ENCODE assay signal across 16 cellular contexts in genomic region chr4:48124870-48125269, GRCh38. TPM values are rescaled to one million over a fixed set of nuclear protein-coding genes. Genes with fewer than 3 reads are reported as not detected.
DNase-seq lines count a peak whose midpoint lies in the region; ATAC-seq and TF ChIP-seq lines count a peak whose summit lies in the region.
"Had no signal": no experiment of that assay in that cellular context is flagged by ENCODE, and none has a peak within 500 bp of the region (broad histone marks: within the 10 kb centered on the region; RNA-seq: fewer than 3 reads in every experiment).

No MANE protein-coding gene starts in this region.

- no peaks in the 10 kb centered on the region for H3K27me3 Mint-ChIP-seq in activated T-cell treated with anti-CD3 and anti-CD28 coated beads, Interleukin-2, amount 50 U/mL, for 4 hours (ENCODE audit: low read depth)
- H3K27me3 Mint-ChIP-seq in T-cell (no peaks in the 10 kb centered on the region), immature natural killer cell (ENCODE audit: low read depth in 3 of 3) (peaks cover 2 to 10% (median 5%) of the 10 kb centered on the region in 3 donors)
- no peaks in the 10 kb centered on the region for H3K27me3 Mint-ChIP-seq in stimulated activated naive CD8-positive, alpha-beta T cell treated with anti-CD3 and anti-CD28 coated beads, Interleukin-15, Interleukin-2, amounts not matched to agents 100 ng/mL and 50 ng/mL, for 24 hours

- peak overlapping the region; percentile 20 for H3K4me3 Mint-ChIP-seq in activated T-cell treated with anti-CD3 and anti-CD28 coated beads, Interleukin-2, amount 50 U/mL, for 4 hours
- H3K4me3 Mint-ChIP-seq in T-cell (peak overlapping the region in 2 of 3 donors; percentile 21 to 88), immature natural killer cell (peak overlapping the region; percentile 59 to 87 (median 82))
- H3K4me3 Mint-ChIP-seq in stimulated activated naive CD8-positive, alpha-beta T cell treated with anti-CD3 and anti-CD28 coated beads, Interleukin-15, Interleukin-2, amounts not matched to agents 100 ng/mL and 50 ng/mL, for 24 hours: peak overlapping the region; percentile 58
- H3K4me3 Mint-ChIP-seq: GM23338 had no signal

- no peak for DNase-seq in activated T-cell treated with anti-CD3 and anti-CD28 coated beads, Interleukin-2, amount 50 U/mL, for 4 hours
- no peak for DNase-seq in activated T-cell treated with anti-CD3 and anti-CD28 coated beads, Interleukin-2, amount 50 U/mL, for 48 hours
- DNase-seq in T-cell: no peak
- DNase-seq in immature natural killer cell: no peak
- DNase-seq in Peyer's patch: no peak
- DNase-seq: AML-193, GF-D8, KBM-7, NCI-H1092, NCI-H2227 treated with DMSO at 0.1 percent for 48 hours, NCI-H526 treated with DMSO at 0.1 percent for 48 hours, RPMI8226 had no signal

- CTCF ChIA-PET in T-cell (lab: Charles Lee): interaction anchor here (1.1 to 2.0 kb wide), 7 partner anchors 8 to 34 kb away, joined by 3 to 8 read pairs (median 5); no protein-coding TSS in a partner anchor

- H3K4me1 ChIP-seq in Peyer's patch: peaks cover 0 to 13% (median 1%) of the 10 kb centered on the region in 4 donors

- no peaks in the 10 kb centered on the region for H3K9me3 ChIP-seq in Peyer's patch

- no peak for TF ChIP-seq CTCF in Peyer's patch (IDR thresholded peaks at IDR 0.05)

- peak in 1 of 2 donors; percentile 31 for ATAC-seq in activated T-cell treated with anti-CD3 and anti-CD28 coated beads, Interleukin-2, amount 50 U/mL, for 4 hours
- ATAC-seq in T-cell (replicated peaks in 1 of 4): no peak
- ATAC-seq in HG03457 (IDR thresholded peaks at IDR 0.05; ENCODE audit: unreplicated experiment): no peak
- ATAC-seq: GM23338 had no signal

- POLR2A ChIA-PET in T-cell (lab: Charles Lee): interaction anchor here in 1 of 2 donors (1.1 kb wide), 1 partner anchor 10 kb away, joined by 4 read pairs; no protein-coding TSS in a partner anchor

- H3K4me1 Mint-ChIP-seq in activated T-cell treated with anti-CD3 and anti-CD28 coated beads, Interleukin-2, amount 50 U/mL, for 4 hours (ENCODE audit: low read depth): peaks cover 67% of the 10 kb centered on the region
- H3K4me1 Mint-ChIP-seq in T-cell (peaks cover 69 to 70% (median 70%) of the 10 kb centered on the region in 3 donors), immature natural killer cell (peaks cover 3 to 70% of the 10 kb centered on the region in 2 donors)
- peaks cover 69% of the 10 kb centered on the region for H3K4me1 Mint-ChIP-seq in stimulated activated naive CD8-positive, alpha-beta T cell treated with anti-CD3 and anti-CD28 coated beads, Interleukin-15, Interleukin-2, amounts not matched to agents 100 ng/mL and 50 ng/mL, for 24 hours (ENCODE audit: low read depth)

- TF ChIP-seq POLR2A in Peyer's patch (IDR thresholded peaks at IDR 0.05): no peak

- H3K9me3 Mint-ChIP-seq in activated T-cell treated with anti-CD3 and anti-CD28 coated beads, Interleukin-2, amount 50 U/mL, for 4 hours: no peaks in the 10 kb centered on the region
- H3K9me3 Mint-ChIP-seq in T-cell: no peaks in the 10 kb centered on the region
- H3K9me3 Mint-ChIP-seq in immature natural killer cell: no peaks in the 10 kb centered on the region
- H3K9me3 Mint-ChIP-seq in stimulated activated naive CD8-positive, alpha-beta T cell treated with anti-CD3 and anti-CD28 coated beads, Interleukin-15, Interleukin-2, amounts not matched to agents 100 ng/mL and 50 ng/mL, for 24 hours: no peaks in the 10 kb centered on the region

- no peak overlapping the region for H3K4me3 ChIP-seq in Peyer's patch
- H3K4me3 ChIP-seq: GM23338 had no signal

- H3K36me3 Mint-ChIP-seq in activated T-cell treated with anti-CD3 and anti-CD28 coated beads, Interleukin-2, amount 50 U/mL, for 4 hours (ENCODE audit: insufficient read depth): no peaks in the 10 kb centered on the region
- H3K36me3 Mint-ChIP-seq in T-cell (peaks cover 6% of the 10 kb centered on the region), immature natural killer cell (peaks cover 3 to 19% (median 8%) of the 10 kb centered on the region in 3 donors)
- H3K36me3 Mint-ChIP-seq in stimulated activated naive CD8-positive, alpha-beta T cell treated with anti-CD3 and anti-CD28 coated beads, Interleukin-15, Interleukin-2, amounts not matched to agents 100 ng/mL and 50 ng/mL, for 24 hours (ENCODE audit: low read depth): peaks cover 4% of the 10 kb centered on the region

- no peaks in the 10 kb centered on the region for H3K27me3 ChIP-seq in Peyer's patch

- no peaks in the 10 kb centered on the region for H3K36me3 ChIP-seq in Peyer's patch

- H3K27ac Mint-ChIP-seq in T-cell (peak overlapping the region; percentile 98 to 99), immature natural killer cell (peak overlapping the region; percentile 77 to 98 (median 96))
- H3K27ac Mint-ChIP-seq in stimulated activated naive CD8-positive, alpha-beta T cell treated with anti-CD3 and anti-CD28 coated beads, Interleukin-15, Interleukin-2, amounts not matched to agents 100 ng/mL and 50 ng/mL, for 24 hours: peak overlapping the region; percentile 96

- H3K27ac ChIP-seq in Peyer's patch: no peak overlapping the region
- H3K27ac ChIP-seq: HL-60 had no signal

RNA-seq across cellular contexts. Expression of gene TXK, which starts 9.2 kb away (rescaled TPM):
- 1 to 10 TPM; 2.4 to 5.9 (median 4.8) TPM for total RNA-seq in activated T-cell treated with anti-CD3 and anti-CD28 coated beads, Interleukin-2, amount 50 U/mL, for 4 hours
- total RNA-seq in T-cell (100 to 1,000 TPM in 1 of 5 donors, 10 to 100 TPM in 4; 55.3 to 161 (median 77.9) TPM), Peyer's patch (10 to 100 TPM in 2 of 4 donors, 1 to 10 TPM in 2; 3.9 to 33.0 (median 9.5) TPM)
- 100 to 1,000 TPM; 176 to 314 (median 243) TPM for polyA plus RNA-seq in immature natural killer cell

Comparison
In these comparisons a context has a peak if more than half of its experiments do, and no peak if none do; other contexts are left out.
1. H3K4me3 Mint-ChIP-seq: peak in every context shown above with its lines; median percentile 82 in immature natural killer cell; 58 in stimulated activated naive CD8-positive, alpha-beta T cell treated with anti-CD3 and anti-CD28 coated beads, Interleukin-15, Interleukin-2, amounts not matched to agents 100 ng/mL and 50 ng/mL, for 24 hours; 54 in T-cell; 20 in activated T-cell treated with anti-CD3 and anti-CD28 coated beads, Interleukin-2, amount 50 U/mL, for 4 hours.